In genomic region chr9:37903581-37903830, GRCh38 we compare ENCODE assay signal across 8 cellular contexts. TPM values are rescaled to one million over a fixed set of nuclear protein-coding genes. Genes with fewer than 3 reads are reported as not detected.
A peak's percentile ranks its signal among the peaks of the same experiment; 100 is the strongest.
DNase-seq lines count a peak whose midpoint lies in the region; ATAC-seq and TF ChIP-seq lines count a peak whose summit lies in the region.

No MANE protein-coding gene starts in this region.

- DNase-seq in AG09309 (ENCODE audit: low read depth) (no peak), cardiac septum (ENCODE audit: low spot score) (peak; percentile 85), retinal pigment epithelial cell (ENCODE audit: low read depth) (no peak), NCI-H524 treated with DMSO at 0.1 percent for 48 hours (lab: John Stamatoyannopoulos, UW) (no peak)
- peak; percentile 63 for DNase-seq in activated CD4-positive, alpha-beta memory T cell treated with anti-CD3 and anti-CD28 coated beads, Interleukin-2, amount 10 ng/mL, durations not matched to agents 7 days and 5 days
- DNase-seq in stimulated activated CD4-positive, alpha-beta T cell treated with anti-CD3 and anti-CD28 coated beads, Interleukin-2, amount 100 ng/mL, for 24 hours: no peak

- H3K36me3 Mint-ChIP-seq in activated CD4-positive, alpha-beta memory T cell treated with anti-CD3 and anti-CD28 coated beads, Interleukin-2, amount 10 ng/mL, durations not matched to agents 7 days and 5 days (ENCODE audit: low read depth): peaks cover 15% of the 10 kb centered on the region

- ATAC-seq in GM18907 (IDR thresholded peaks at IDR 0.05; ENCODE audit: unreplicated experiment): peak; percentile 54
- ATAC-seq in HG03460 (IDR thresholded peaks at IDR 0.05; ENCODE audit: unreplicated experiment): peak; percentile 33

- peak overlapping the region; percentile 87 for H3K27ac Mint-ChIP-seq in activated CD4-positive, alpha-beta memory T cell treated with anti-CD3 and anti-CD28 coated beads, Interleukin-2, amount 10 ng/mL, durations not matched to agents 7 days and 5 days

- POLR2A ChIA-PET in activated CD4-positive, alpha-beta memory T cell treated with anti-CD3 and anti-CD28 coated beads, Interleukin-2, amount 10 ng/mL, durations not matched to agents 7 days and 5 days (lab: Charles Lee): interaction anchor here (1.1 to 2.5 kb wide), 9 partner anchors 10 to 418 kb away, joined by 3 to 15 read pairs (median 7); partner anchors contain the start of genes DCAF10, EXOSC3, POLR1E and TOMM5

- intact Hi-C loops in cardiac septum (cut with DNase I): loop anchor here (10.0 kb wide), 1 partner anchor 419 kb away; the partner anchor contains the start of gene POLR1E

- CTCF ChIA-PET in activated CD4-positive, alpha-beta memory T cell treated with anti-CD3 and anti-CD28 coated beads, Interleukin-2, amount 10 ng/mL, durations not matched to agents 7 days and 5 days (lab: Charles Lee): interaction anchor here (0.8 to 2.6 kb wide), 9 partner anchors 9 to 422 kb away, joined by 3 to 14 read pairs (median 5); partner anchors contain the start of genes DCAF10, EXOSC3, SHB and TOMM5

- peak overlapping the region; percentile 87 for H3K4me3 Mint-ChIP-seq in activated CD4-positive, alpha-beta memory T cell treated with anti-CD3 and anti-CD28 coated beads, Interleukin-2, amount 10 ng/mL, durations not matched to agents 7 days and 5 days

- H3K4me3 ChIP-seq in AG09309 (ENCODE audit: control insufficient read depth, low read depth, low read length) (peak overlapping the region; percentile 59), retinal pigment epithelial cell (ENCODE audit: low read length) (peak overlapping the region; percentile 81)

- peaks cover 34% of the 10 kb centered on the region for H3K4me1 Mint-ChIP-seq in activated CD4-positive, alpha-beta memory T cell treated with anti-CD3 and anti-CD28 coated beads, Interleukin-2, amount 10 ng/mL, durations not matched to agents 7 days and 5 days

- peaks cover 5% of the 10 kb centered on the region for H3K27me3 Mint-ChIP-seq in activated CD4-positive, alpha-beta memory T cell treated with anti-CD3 and anti-CD28 coated beads, Interleukin-2, amount 10 ng/mL, durations not matched to agents 7 days and 5 days

- TF ChIP-seq CTCF in AG09309 (IDR thresholded peaks at IDR 0.05; ENCODE audit: control insufficient read depth, insufficient read depth, low read depth, low read length, missing control alignments) (no peak), retinal pigment epithelial cell (conservative IDR thresholded peaks at IDR 0.05; ENCODE audit: low read depth, low read length) (no peak)

- no peaks in the 10 kb centered on the region for H3K9me3 Mint-ChIP-seq in activated CD4-positive, alpha-beta memory T cell treated with anti-CD3 and anti-CD28 coated beads, Interleukin-2, amount 10 ng/mL, durations not matched to agents 7 days and 5 days

RNA-seq across cellular contexts. Expression of gene SLC25A51, which starts 0.4 kb away (rescaled TPM):
- total RNA-seq in activated CD4-positive, alpha-beta memory T cell treated with anti-CD3 and anti-CD28 coated beads, Interleukin-2, amount 10 ng/mL, durations not matched to agents 7 days and 5 days: 10 to 100 TPM; 28.4 to 29.3 TPM
- 29.0 TPM for total RNA-seq in cardiac septum

Comparison
In these comparisons a context has a peak if more than half of its experiments do, and no peak if none do; other contexts are left out.
1. DNase-seq: peak in activated CD4-positive, alpha-beta memory T cell treated with anti-CD3 and anti-CD28 coated beads, Interleukin-2, amount 10 ng/mL, durations not matched to agents 7 days and 5 days (single experiment) and cardiac septum (single experiment); none in AG09309 (single experiment), retinal pigment epithelial cell (single experiment), stimulated activated CD4-positive, alpha-beta T cell treated with anti-CD3 and anti-CD28 coated beads, Interleukin-2, amount 100 ng/mL, for 24 hours (0 of 2) and NCI-H524 treated with DMSO at 0.1 percent for 48 hours (single experiment).